Comparison of ENCODE assay signal across 9 cellular contexts in genomic region chr3:67357610-67358458, GRCh38.
A peak's percentile ranks its signal among the peaks of the same experiment; 100 is the strongest.
DNase-seq lines count a peak whose midpoint lies in the region; ATAC-seq and TF ChIP-seq lines count a peak whose summit lies in the region.
"Had no signal": no experiment of that assay in that cellular context is flagged by ENCODE, and none has a peak within 500 bp of the region (broad histone marks: within the 10 kb centered on the region; RNA-seq: fewer than 3 reads in every experiment).

No MANE protein-coding gene starts in this region.

- H3K36me3 Mint-ChIP-seq in type B pancreatic cell: no peaks in the 10 kb centered on the region

- TF ChIP-seq CTCF in fibroblast of mammary gland (conservative IDR thresholded peaks at IDR 0.05; ENCODE audit: control insufficient read depth, insufficient read depth, low read depth, low read length): peak; percentile 29
- TF ChIP-seq CTCF in type B pancreatic cell (conservative IDR thresholded peaks at IDR 0.05): peak; percentile 67

- peak; percentile 44 for ATAC-seq in HG02623 (IDR thresholded peaks at IDR 0.05; ENCODE audit: unreplicated experiment)

- H3K9me3 Mint-ChIP-seq in type B pancreatic cell: no peaks in the 10 kb centered on the region

- no peaks in the 10 kb centered on the region for H3K27me3 Mint-ChIP-seq in type B pancreatic cell
- H3K27me3 Mint-ChIP-seq: activated naive CD8-positive, alpha-beta T cell had no signal

- no peak overlapping the region for H3K4me3 ChIP-seq in fibroblast of mammary gland (ENCODE audit: control insufficient read depth, low read depth, low read length)

- H3K4me3 Mint-ChIP-seq in type B pancreatic cell: no peak overlapping the region

- peaks cover 11% of the 10 kb centered on the region for H3K4me1 Mint-ChIP-seq in type B pancreatic cell (ENCODE audit: unreplicated experiment)

- peak; percentile 23 for DNase-seq in NCI-H510A treated with DMSO at 0.1 percent for 48 hours (lab: John Stamatoyannopoulos, UW)
- DNase-seq in NCI-H510A (lab: John Stamatoyannopoulos, UW): no peak
- DNase-seq in NCI-H69 (lab: John Stamatoyannopoulos, UW): peak; percentile 61
- DNase-seq in fibroblast of mammary gland (ENCODE audit: low read depth): peak; percentile 27
- no peak for DNase-seq in type B pancreatic cell (ENCODE audit: extremely low spot score, unreplicated experiment)
- no peak for DNase-seq in effector CD8-positive, alpha-beta T cell (lab: John Stamatoyannopoulos, UW)
- DNase-seq in activated CD4-positive, CD25-positive, alpha-beta regulatory T cell treated with anti-CD3 and anti-CD28 coated beads, Interleukin-2, amount 50 U/mL, for 72 hours: no peak

- no peak overlapping the region for H3K27ac Mint-ChIP-seq in type B pancreatic cell
- H3K27ac Mint-ChIP-seq: activated naive CD8-positive, alpha-beta T cell had no signal

Comparison
In these comparisons a context has a peak if more than half of its experiments do, and no peak if none do; other contexts are left out.
1. DNase-seq: peak in NCI-H510A treated with DMSO at 0.1 percent for 48 hours (single experiment), NCI-H69 (single experiment) and fibroblast of mammary gland (single experiment); none in NCI-H510A (single experiment), type B pancreatic cell (single experiment), effector CD8-positive, alpha-beta T cell (single experiment) and activated CD4-positive, CD25-positive, alpha-beta regulatory T cell treated with anti-CD3 and anti-CD28 coated beads, Interleukin-2, amount 50 U/mL, for 72 hours (single experiment).